ENCODE assay signal across 20 cellular contexts in the genomic region with DNA sequence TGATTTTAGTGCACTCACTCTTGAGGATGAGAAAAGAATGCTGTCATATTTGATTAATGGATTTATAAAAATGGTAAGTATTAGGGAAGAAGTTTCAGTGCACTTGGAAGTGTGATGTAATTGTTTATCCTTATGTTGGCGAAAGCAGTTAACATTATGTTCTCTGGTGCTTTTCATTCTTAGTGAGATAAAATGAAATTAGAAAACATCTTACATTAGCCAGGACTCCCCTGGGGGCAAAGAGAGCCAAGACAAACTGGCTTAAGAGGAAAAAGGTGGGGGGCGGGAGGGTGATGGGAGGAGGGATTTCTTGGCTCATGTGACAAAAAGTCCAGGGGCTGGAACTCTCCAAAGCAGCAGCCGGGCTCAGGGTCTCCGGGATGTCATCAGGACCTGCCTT.
DNase-seq lines count a peak whose midpoint lies in the region; ATAC-seq, FAIRE-seq and TF ChIP-seq lines count a peak whose summit lies in the region.
"Had no signal": no experiment of that assay in that cellular context is flagged by ENCODE, and none has a peak within 500 bp of the region (broad histone marks: within the 10 kb centered on the region; RNA-seq: fewer than 3 reads in every experiment).

No MANE protein-coding gene starts in this region.

- H3K36me3 ChIP-seq in body of pancreas (replicated peaks in 1 of 2; ENCODE audit: insufficient read depth in 1 of 2, low read depth in 2 of 2) (peaks cover 0 to 4% of the 10 kb centered on the region in 2 donors), prostate gland (no peaks in the 10 kb centered on the region)

- no peak overlapping the region for H3K27ac Mint-ChIP-seq in glutamatergic neuron (ENCODE audit: unreplicated experiment)
- H3K27ac Mint-ChIP-seq: activated CD8-positive, alpha-beta T cell treated with anti-CD3 and anti-CD28 coated beads for 36 hours; activated naive CD4-positive, alpha-beta T cell treated with anti-CD3 and anti-CD28 coated beads, Interleukin-2, amount 50 U/mL, for 24 hours; CD4-positive, alpha-beta T cell; IgD-negative memory B cell had no signal

- no peaks in the 10 kb centered on the region for H3K36me3 Mint-ChIP-seq in glutamatergic neuron (ENCODE audit: unreplicated experiment)

- peak; percentile 35 for ATAC-seq in body of pancreas
- no peak for ATAC-seq in GM19351 (IDR thresholded peaks at IDR 0.05; ENCODE audit: unreplicated experiment)
- ATAC-seq: activated CD8-positive, alpha-beta T cell treated with anti-CD3 and anti-CD28 coated beads for 36 hours; activated T-cell treated with anti-CD3 and anti-CD28 coated beads, Interleukin-2, amount 50 U/mL, for 4 hours; left colon had no signal

- H3K4me1 ChIP-seq in body of pancreas (peaks cover 14% of the 10 kb centered on the region), prostate gland (replicated peaks) (no peaks in the 10 kb centered on the region)

- no peaks in the 10 kb centered on the region for H3K9me3 Mint-ChIP-seq in glutamatergic neuron (ENCODE audit: unreplicated experiment)
- H3K9me3 Mint-ChIP-seq: activated CD8-positive, alpha-beta T cell treated with anti-CD3 and anti-CD28 coated beads for 36 hours; activated naive CD4-positive, alpha-beta T cell treated with anti-CD3 and anti-CD28 coated beads, Interleukin-2, amount 50 U/mL, for 24 hours; activated T-cell treated with anti-CD3 and anti-CD28 coated beads, Interleukin-2, amount 50 U/mL, for 4 hours; CD4-positive, alpha-beta T cell; IgD-negative memory B cell had no signal

- peak; percentile 63 for DNase-seq in ELF-1 (ENCODE audit: low read depth, low spot score)
- peak in 2 of 4 donors; percentile 17 to 25 for DNase-seq in body of pancreas
- peak; percentile 39 for DNase-seq in glutamatergic neuron
- DNase-seq in prostate gland (ENCODE audit: low spot score), result no peak
- DNase-seq in DMS79 treated with DMSO at 0.1 percent for 48 hours (lab: John Stamatoyannopoulos, UW), result no peak
- DNase-seq in iPS-NIHi7 (ENCODE audit: extremely low spot score), result no peak
- no peak for DNase-seq in GM12891 (ENCODE audit: insufficient read length, low spot score)
- DNase-seq: activated CD8-positive, alpha-beta T cell treated with anti-CD3 and anti-CD28 coated beads for 36 hours; activated T-cell treated with anti-CD3 and anti-CD28 coated beads, Interleukin-2, amount 50 U/mL, for 4 hours; brain microvascular endothelial cell; CD4-positive, alpha-beta T cell; NCI-H187 treated with DMSO at 0.1 percent for 48 hours; stimulated activated naive CD4-positive, alpha-beta T cell treated with Interleukin-2 at 50 U/mL for 16 hours; T-helper 1 cell had no signal

- no peak for FAIRE-seq in GM12891 (lab: Jason Lieb, UNC)
- FAIRE-seq: H54 had no signal

- no peaks in the 10 kb centered on the region for H3K27me3 Mint-ChIP-seq in glutamatergic neuron (ENCODE audit: unreplicated experiment)
- H3K27me3 Mint-ChIP-seq: activated CD8-positive, alpha-beta T cell treated with anti-CD3 and anti-CD28 coated beads for 36 hours; activated naive CD4-positive, alpha-beta T cell treated with anti-CD3 and anti-CD28 coated beads, Interleukin-2, amount 50 U/mL, for 24 hours; CD4-positive, alpha-beta T cell; IgD-negative memory B cell had no signal

- TF ChIP-seq CTCF in body of pancreas (IDR thresholded peaks at IDR 0.05), result no peak
- TF ChIP-seq CTCF in glutamatergic neuron (IDR thresholded peaks at IDR 0.05; ENCODE audit: partially characterized antibody, unreplicated experiment), result no peak
- no peak for TF ChIP-seq CTCF in prostate gland (IDR thresholded peaks at IDR 0.05)

- H3K4me3 Mint-ChIP-seq in glutamatergic neuron (ENCODE audit: unreplicated experiment), result no peak overlapping the region
- H3K4me3 Mint-ChIP-seq: activated CD8-positive, alpha-beta T cell treated with anti-CD3 and anti-CD28 coated beads for 36 hours; activated naive CD4-positive, alpha-beta T cell treated with anti-CD3 and anti-CD28 coated beads, Interleukin-2, amount 50 U/mL, for 24 hours; activated T-cell treated with anti-CD3 and anti-CD28 coated beads, Interleukin-2, amount 50 U/mL, for 4 hours; CD4-positive, alpha-beta T cell; IgD-negative memory B cell had no signal

- H3K27ac ChIP-seq in body of pancreas (no peak overlapping the region), prostate gland (peak overlapping the region; percentile 34 to 50)
- H3K27ac ChIP-seq: brain microvascular endothelial cell, VCaP had no signal

- no peak overlapping the region for H3K4me3 ChIP-seq in body of pancreas
- no peak overlapping the region for H3K4me3 ChIP-seq in prostate gland

- H3K4me1 Mint-ChIP-seq in glutamatergic neuron (ENCODE audit: low read depth, unreplicated experiment), result peaks cover 4% of the 10 kb centered on the region
- H3K4me1 Mint-ChIP-seq: IgD-negative memory B cell had no signal

- intact Hi-C loops in body of pancreas (cut with DNase I) (no loop called here), prostate gland (cut with DNase I) (no loop called here)

- no peaks in the 10 kb centered on the region for H3K9me3 ChIP-seq in body of pancreas
- H3K9me3 ChIP-seq in prostate gland, result no peaks in the 10 kb centered on the region

- H3K27me3 ChIP-seq in body of pancreas (no peaks in the 10 kb centered on the region), prostate gland (replicated peaks; ENCODE audit: insufficient read depth) (no peaks in the 10 kb centered on the region)
- H3K27me3 ChIP-seq: brain microvascular endothelial cell had no signal

- 55 to 62% methylated on average over 4 of the region's 4 CpGs for WGBS in body of pancreas, 2 donors
- WGBS in prostate gland, result 59% methylated on average over 4 of the region's 4 CpGs

- TF ChIP-seq POLR2A in body of pancreas (IDR thresholded peaks at IDR 0.05) (no peak), prostate gland (IDR thresholded peaks at IDR 0.05) (no peak), GM12891 (IDR thresholded peaks at IDR 0.05; ENCODE audit: low read depth, low read length) (no peak)

TF ChIP-seq in GM12891, 5 proteins besides CTCF, POLR2A, EP300 and RAD21:
- TF ChIP-seq SPI1 (IDR thresholded peaks at IDR 0.05; ENCODE audit: low read depth, low read length) (no peak), TAF1 (IDR thresholded peaks at IDR 0.05; ENCODE audit: low read depth, low read length) (no peak), POU2F2 (IDR thresholded peaks at IDR 0.05; ENCODE audit: low read depth, low read length) (no peak), POLR2AphosphoS5 (IDR thresholded peaks at IDR 0.05; ENCODE audit: low read depth, low read length) (no peak), PAX5 (IDR thresholded peaks at IDR 0.05; ENCODE audit: insufficient read depth, low read length, severe bottlenecking) (no peak)

Comparison
In these comparisons a context has a peak if more than half of its experiments do, and no peak if none do; other contexts are left out.
1. DNase-seq: peak in ELF-1 (single experiment) and glutamatergic neuron (single experiment); none in prostate gland (single experiment), DMS79 treated with DMSO at 0.1 percent for 48 hours (single experiment), iPS-NIHi7 (single experiment) and GM12891 (single experiment).
2. H3K27ac ChIP-seq: peak in prostate gland (2 of 2); none in body of pancreas (0 of 4).